In genomic region chr17:55772086-55772485, GRCh38 we compare ENCODE assay signal across 19 cellular contexts. TPM values are rescaled to one million over a fixed set of nuclear protein-coding genes. Genes with fewer than 3 reads are reported as not detected.
"Had no signal": no experiment of that assay in that cellular context is flagged by ENCODE, and none has a peak within 500 bp of the region (broad histone marks: within the 10 kb centered on the region; RNA-seq: fewer than 3 reads in every experiment).

No MANE protein-coding gene starts in this region.

- H3K9me3 ChIP-seq: esophagus muscularis mucosa, right atrium auricular region, tibial nerve, vagina had no signal

- H3K9me3 Mint-ChIP-seq: activated B cell treated with CpG ODN at 0.5 μM for 24 hours; brain; central memory CD8-positive, alpha-beta T cell; naive thymus-derived CD8-positive, alpha-beta T cell; stimulated activated naive B cell treated with anti-CD40 and anti-IgM and Interleukin-4, amounts not matched to agents 10 μg/mL and 1 μg/mL and 100 μg/mL, for 72 hours had no signal

- H3K4me3 ChIP-seq: esophagus muscularis mucosa, lung, right atrium auricular region, tibial nerve, vagina had no signal

- H3K27me3 ChIP-seq: esophagus muscularis mucosa, right atrium auricular region, tibial nerve, vagina had no signal

- H3K4me3 Mint-ChIP-seq: activated B cell treated with CpG ODN at 0.5 μM for 24 hours; activated naive CD8-positive, alpha-beta T cell; brain; central memory CD8-positive, alpha-beta T cell; naive thymus-derived CD8-positive, alpha-beta T cell; stimulated activated naive B cell treated with anti-CD40 and anti-IgM and Interleukin-4, amounts not matched to agents 10 μg/mL and 1 μg/mL and 100 μg/mL, for 72 hours had no signal

- H3K27ac Mint-ChIP-seq: activated B cell treated with CpG ODN at 0.5 μM for 24 hours; activated naive CD8-positive, alpha-beta T cell; naive thymus-derived CD8-positive, alpha-beta T cell; stimulated activated naive B cell treated with anti-CD40 and anti-IgM and Interleukin-4, amounts not matched to agents 10 μg/mL and 1 μg/mL and 100 μg/mL, for 72 hours had no signal

- ATAC-seq: left cardiac atrium; naive thymus-derived CD8-positive, alpha-beta T cell; stimulated activated naive B cell treated with anti-CD40 and anti-IgM and Interleukin-4, amounts not matched to agents 10 μg/mL and 1 μg/mL and 100 μg/mL, for 72 hours had no signal

- H3K27me3 Mint-ChIP-seq: activated B cell treated with CpG ODN at 0.5 μM for 24 hours; activated naive CD8-positive, alpha-beta T cell; brain; central memory CD8-positive, alpha-beta T cell; naive thymus-derived CD8-positive, alpha-beta T cell; stimulated activated naive B cell treated with anti-CD40 and anti-IgM and Interleukin-4, amounts not matched to agents 10 μg/mL and 1 μg/mL and 100 μg/mL, for 72 hours had no signal

- H3K27ac ChIP-seq: esophagus muscularis mucosa, right atrium auricular region, tibial nerve, vagina had no signal

- DNase-seq: activated B cell treated with CpG ODN at 0.5 μM for 24 hours; activated CD4-positive, alpha-beta T cell treated with anti-CD3 and anti-CD28 coated beads, Interleukin-2, amount 50 U/mL, for 1 hour; activated effector memory CD4-positive, alpha-beta T cell treated with Interleukin-2 at 50 U/mL for 16 hours; amygdala; dermis blood vessel endothelial cell; head of caudate nucleus; left cardiac atrium; naive thymus-derived CD8-positive, alpha-beta T cell; stimulated activated naive B cell treated with anti-CD40 and anti-IgM and Interleukin-4, amounts not matched to agents 10 μg/mL and 1 μg/mL and 100 μg/mL, for 72 hours had no signal

- H3K4me1 Mint-ChIP-seq: activated B cell treated with CpG ODN at 0.5 μM for 24 hours; central memory CD8-positive, alpha-beta T cell; stimulated activated naive B cell treated with anti-CD40 and anti-IgM and Interleukin-4, amounts not matched to agents 10 μg/mL and 1 μg/mL and 100 μg/mL, for 72 hours had no signal

RNA-seq across cellular contexts. Expression of gene TMEM100, which starts 49.4 kb away (rescaled TPM):
- total RNA-seq: activated B cell treated with CpG ODN at 0.5 μM for 24 hours; activated CD8-positive, alpha-beta memory T cell treated with anti-CD3 and anti-CD28 coated beads for 36 hours; mononuclear cell; naive thymus-derived CD8-positive, alpha-beta T cell had no signal
- polyA plus RNA-seq: naive thymus-derived CD8-positive, alpha-beta T cell had no signal
